5 cellular contexts compared by ENCODE assay signal in genomic region chr9:23382418-23382817, GRCh38.
"Had no signal": no experiment of that assay in that cellular context is flagged by ENCODE, and none has a peak within 500 bp of the region (broad histone marks: within the 10 kb centered on the region; RNA-seq: fewer than 3 reads in every experiment).

No MANE protein-coding gene starts in this region.

- ATAC-seq: K562 had no signal

- DNase-seq: GOT3, H7, HCEC 1CT, IMR-90 had no signal
